ENCODE assay signal across 8 cellular contexts in the genomic region with DNA sequence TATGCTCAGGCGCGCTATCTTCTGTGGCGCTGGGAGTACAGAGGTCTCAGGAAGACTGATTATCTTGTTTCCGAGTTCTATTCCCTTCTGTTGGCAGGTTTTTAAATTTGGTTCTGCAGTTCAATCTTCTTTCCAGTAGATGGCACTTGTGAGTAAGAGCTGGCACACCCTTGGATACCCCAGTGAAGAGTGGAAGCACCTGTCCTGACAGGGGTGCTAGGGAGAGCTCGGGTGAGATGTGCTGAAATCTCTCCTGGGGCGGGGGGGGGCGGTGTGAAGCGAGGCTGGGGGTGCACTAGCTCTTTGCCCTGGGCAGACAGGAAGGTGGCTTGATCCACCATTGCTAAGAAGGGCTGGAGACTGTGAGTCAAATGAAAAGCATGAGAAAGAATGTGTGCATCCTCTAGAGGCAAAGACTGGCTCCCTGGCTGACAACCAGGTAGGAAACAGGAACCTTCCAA.
DNase-seq lines count a peak whose midpoint lies in the region; ATAC-seq, FAIRE-seq and TF ChIP-seq lines count a peak whose summit lies in the region.

No MANE protein-coding gene starts in this region.

- peaks cover 10% of the 10 kb centered on the region for H3K27me3 Mint-ChIP-seq in astrocyte (ENCODE audit: low read depth, unreplicated experiment)
- H3K27me3 Mint-ChIP-seq in type B pancreatic cell: peaks cover 4% of the 10 kb centered on the region

- H3K36me3 ChIP-seq in astrocyte (ENCODE audit: insufficient read depth, low read length): no peaks in the 10 kb centered on the region

- H3K9ac ChIP-seq in astrocyte (ENCODE audit: low read length): peak overlapping the region; percentile 13

- FAIRE-seq in astrocyte (lab: Jason Lieb, UNC): no peak

- peak; percentile 75 for TF ChIP-seq CTCF in astrocyte (IDR thresholded peaks at IDR 0.05; ENCODE audit: insufficient read depth, low read depth, low read length)
- peak; percentile 82 for TF ChIP-seq CTCF in type B pancreatic cell (conservative IDR thresholded peaks at IDR 0.05)

- H3K27ac Mint-ChIP-seq in astrocyte (ENCODE audit: unreplicated experiment) (peak overlapping the region; percentile 3), type B pancreatic cell (no peak overlapping the region)

- H3K9me3 Mint-ChIP-seq in astrocyte (ENCODE audit: unreplicated experiment) (peaks cover 11% of the 10 kb centered on the region), type B pancreatic cell (no peaks in the 10 kb centered on the region)

- H3K79me2 ChIP-seq in astrocyte (ENCODE audit: insufficient read depth, low read length): no peaks in the 10 kb centered on the region

- H3K4me1 Mint-ChIP-seq in astrocyte (ENCODE audit: low read depth, unreplicated experiment): peaks cover 12% of the 10 kb centered on the region
- H3K4me1 Mint-ChIP-seq in type B pancreatic cell (ENCODE audit: unreplicated experiment): peaks cover 6% of the 10 kb centered on the region

- no peaks in the 10 kb centered on the region for H3K4me1 ChIP-seq in astrocyte (ENCODE audit: insufficient read depth, low read length)

- H3K4me3 ChIP-seq in astrocyte (ENCODE audit: insufficient read depth, low read depth, low read length): no peak overlapping the region

- ATAC-seq in HG03097 (IDR thresholded peaks at IDR 0.05; ENCODE audit: low FRiP score, unreplicated experiment): peak; percentile 81

- peak; percentile 14 for DNase-seq in DMS114 treated with DMSO at 0.1 percent for 48 hours (lab: John Stamatoyannopoulos, UW; ENCODE audit: unreplicated experiment)
- peak; percentile 4 for DNase-seq in GM19240 (ENCODE audit: insufficient read length, low spot score)
- DNase-seq in NCI-H2107 treated with DMSO at 0.1 percent for 48 hours (lab: John Stamatoyannopoulos, UW; ENCODE audit: unreplicated experiment): peak; percentile 31
- DNase-seq in astrocyte (ENCODE audit: low read depth): peak; percentile 63
- DNase-seq in kidney glomerular epithelial cell (lab: John Stamatoyannopoulos, UW): peak; percentile 68
- DNase-seq in type B pancreatic cell (ENCODE audit: extremely low spot score, unreplicated experiment): no peak
- DNase-seq in stimulated activated naive CD4-positive, alpha-beta T cell (lab: John Stamatoyannopoulos, UW): no peak

- H2AFZ ChIP-seq in astrocyte (ENCODE audit: low read depth, low read length): peak overlapping the region; percentile 23

- no peak overlapping the region for H3K27ac ChIP-seq in astrocyte (ENCODE audit: low read depth, low read length)

- no peaks in the 10 kb centered on the region for H3K27me3 ChIP-seq in astrocyte (ENCODE audit: insufficient read depth, low read length)

- no peaks in the 10 kb centered on the region for H3K9me3 ChIP-seq in astrocyte (ENCODE audit: insufficient read depth, low read depth, low read length)

- no peaks in the 10 kb centered on the region for H4K20me1 ChIP-seq in astrocyte (ENCODE audit: insufficient read depth, low read length)

- H3K36me3 Mint-ChIP-seq in astrocyte (ENCODE audit: low read depth, unreplicated experiment): no peaks in the 10 kb centered on the region
- H3K36me3 Mint-ChIP-seq in type B pancreatic cell: no peaks in the 10 kb centered on the region

- peak overlapping the region; percentile 59 for H3K4me2 ChIP-seq in astrocyte (ENCODE audit: low read length)

- H3K4me3 Mint-ChIP-seq in astrocyte (ENCODE audit: unreplicated experiment) (no peak overlapping the region), type B pancreatic cell (peak overlapping the region; percentile 53)

Comparison
In these comparisons a context has a peak if more than half of its experiments do, and no peak if none do; other contexts are left out.
1. DNase-seq: peak in DMS114 treated with DMSO at 0.1 percent for 48 hours (single experiment), GM19240 (single experiment), NCI-H2107 treated with DMSO at 0.1 percent for 48 hours (single experiment), astrocyte (single experiment) and kidney glomerular epithelial cell (single experiment); none in type B pancreatic cell (single experiment) and stimulated activated naive CD4-positive, alpha-beta T cell (0 of 6).